26 cellular contexts compared by ENCODE assay signal in the genomic region with DNA sequence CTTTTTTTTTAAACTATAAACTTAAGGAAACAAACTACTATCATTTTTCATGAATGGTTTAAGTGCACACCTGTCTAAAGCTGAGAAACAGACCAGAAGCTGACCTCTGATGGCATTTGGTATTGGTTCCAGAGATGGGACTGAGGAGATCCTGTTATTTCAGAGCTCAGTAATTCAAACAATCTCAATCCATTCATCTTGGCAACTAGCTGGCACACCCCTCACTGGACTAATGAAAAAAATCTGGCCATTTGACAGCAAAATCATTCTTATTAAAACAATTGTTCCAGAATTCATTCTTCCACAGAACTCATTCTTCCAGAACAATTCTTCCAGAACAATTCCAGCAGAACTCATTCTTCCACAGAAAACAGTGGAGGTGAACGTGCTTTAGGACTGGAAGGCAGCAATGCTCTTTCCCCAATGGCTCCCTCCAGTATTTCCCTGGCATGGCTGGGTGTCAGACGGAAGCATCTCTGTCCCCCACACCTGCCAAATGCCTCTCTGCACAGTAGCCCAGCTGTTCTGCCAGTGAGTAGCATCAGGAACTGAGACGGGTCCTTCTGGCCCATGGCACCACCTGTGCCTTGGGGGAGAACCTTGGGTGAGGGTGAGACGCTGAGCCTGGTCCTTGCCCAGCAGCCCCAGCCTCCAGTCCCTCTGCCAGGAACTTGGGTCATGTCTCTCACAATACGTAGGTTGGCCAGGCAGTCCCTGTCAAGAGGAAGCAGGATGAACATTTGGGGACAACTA.
A peak's percentile ranks its signal among the peaks of the same experiment; 100 is the strongest.
DNase-seq lines count a peak whose midpoint lies in the region; ATAC-seq and TF ChIP-seq lines count a peak whose summit lies in the region.
"Had no signal": no experiment of that assay in that cellular context is flagged by ENCODE, and none has a peak within 500 bp of the region (broad histone marks: within the 10 kb centered on the region; RNA-seq: fewer than 3 reads in every experiment).

No MANE protein-coding gene starts in this region.

- no peak overlapping the region for H2BK15ac ChIP-seq in mesendoderm (replicated peaks; ENCODE audit: low read depth)

- peaks cover 1% of the 10 kb centered on the region for H3K27me3 Mint-ChIP-seq in IgD-negative memory B cell
- H3K27me3 Mint-ChIP-seq in activated B cell treated with CpG ODN at 0.5 μM for 24 hours = no peaks in the 10 kb centered on the region

- CTCF ChIA-PET in activated B cell treated with CpG ODN at 0.5 μM for 24 hours (lab: Charles Lee) = interaction anchor here (0.8 kb wide), 1 partner anchor 24 kb away, joined by 3 read pairs; no protein-coding TSS in a partner anchor

- peak overlapping the region in 3 of 4 donors; percentile 33 to 61 (median 44) for H3K4me3 Mint-ChIP-seq in IgD-negative memory B cell
- H3K4me3 Mint-ChIP-seq in activated B cell treated with CpG ODN at 0.5 μM for 24 hours = peak overlapping the region; percentile 24
- H3K4me3 Mint-ChIP-seq: activated naive CD4-positive, alpha-beta T cell treated with anti-CD3 and anti-CD28 coated beads, Interleukin-2, amount 10 ng/mL, durations not matched to agents 7 days and 5 days; activated T-helper 1 cell treated with anti-CD3 and anti-CD28 coated beads, Interleukin-12 subunit alpha, Interleukin-12 subunit beta, Interleukin-2, Interleukin-4 antibody, amounts not matched to agents 30 ng/mL and 10 ng/mL and 1 ng/mL, durations not matched to agents 14 hours and 24 hours and 36 hours had no signal

- in situ Hi-C loops in transverse colon (cut with MboI; ENCODE audit: low pct_ligation_motif_present in 1 of 4, low pct_unique_long_range_greater_than_20kb in 1 of 4, low sequenced_read_pairs in 3 of 4) = no loop called here

- H3K4me3 ChIP-seq in mesendoderm (ENCODE audit: low read length) (no peak overlapping the region), transverse colon (no peak overlapping the region)
- H3K4me3 ChIP-seq: mucosa of descending colon had no signal

- intact Hi-C loops in activated B cell treated with CpG ODN at 0.5 μM for 24 hours (cut with micrococcal nuclease) = loop anchor here (1.0 to 5.0 kb wide), 2 partner anchors 32 to 77 kb away; no protein-coding TSS in a partner anchor
- intact Hi-C loops in transverse colon (cut with DNase I; ENCODE audit: low total_unique reads) = no loop called here

- no peak overlapping the region for H2AK5ac ChIP-seq in mesendoderm (ENCODE audit: low read length)

- H3K36me3 ChIP-seq in mesendoderm (ENCODE audit: control insufficient read depth, insufficient read depth, low read length) = no peaks in the 10 kb centered on the region
- no peaks in the 10 kb centered on the region for H3K36me3 ChIP-seq in transverse colon
- H3K36me3 ChIP-seq: brain microvascular endothelial cell had no signal

- no peaks in the 10 kb centered on the region for H3K9me3 Mint-ChIP-seq in IgD-negative memory B cell
- no peaks in the 10 kb centered on the region for H3K9me3 Mint-ChIP-seq in activated B cell treated with CpG ODN at 0.5 μM for 24 hours
- H3K9me3 Mint-ChIP-seq: activated T-helper 1 cell treated with anti-CD3 and anti-CD28 coated beads, Interleukin-12 subunit alpha, Interleukin-12 subunit beta, Interleukin-2, Interleukin-4 antibody, amounts not matched to agents 30 ng/mL and 10 ng/mL and 1 ng/mL, durations not matched to agents 14 hours and 24 hours and 36 hours had no signal

- H3K4ac ChIP-seq in mesendoderm (ENCODE audit: low read depth, low read length) = no peak overlapping the region

- no peaks in the 10 kb centered on the region for H3K27me3 ChIP-seq in mesendoderm (ENCODE audit: insufficient read depth, low read length, poor library complexity)
- H3K27me3 ChIP-seq in transverse colon = no peaks in the 10 kb centered on the region
- H3K27me3 ChIP-seq: brain microvascular endothelial cell had no signal

- peak overlapping the region; percentile 30 to 51 (median 49) for H3K27ac Mint-ChIP-seq in IgD-negative memory B cell
- peak overlapping the region; percentile 9 for H3K27ac Mint-ChIP-seq in activated B cell treated with CpG ODN at 0.5 μM for 24 hours
- H3K27ac Mint-ChIP-seq: activated naive CD4-positive, alpha-beta T cell treated with anti-CD3 and anti-CD28 coated beads, Interleukin-2, amount 10 ng/mL, durations not matched to agents 7 days and 5 days; activated T-helper 1 cell treated with anti-CD3 and anti-CD28 coated beads, Interleukin-12 subunit alpha, Interleukin-12 subunit beta, Interleukin-2, Interleukin-4 antibody, amounts not matched to agents 30 ng/mL and 10 ng/mL and 1 ng/mL, durations not matched to agents 14 hours and 24 hours and 36 hours had no signal

- no peak overlapping the region for H4K5ac ChIP-seq in mesendoderm (ENCODE audit: low read length)

- H3K9me3 ChIP-seq in transverse colon = no peaks in the 10 kb centered on the region
- H3K9me3 ChIP-seq: mucosa of descending colon had no signal

- H3K4me1 ChIP-seq in mesendoderm (ENCODE audit: control insufficient read depth, low read depth, low read length) (peaks cover 4% of the 10 kb centered on the region), transverse colon (peaks cover 15 to 74% (median 54%) of the 10 kb centered on the region in 4 donors)

- H4K8ac ChIP-seq in mesendoderm (ENCODE audit: low read depth, low read length) = no peak overlapping the region

- no peak overlapping the region for H2BK5ac ChIP-seq in mesendoderm (ENCODE audit: low read length)

- TF ChIP-seq POLR2A in transverse colon (IDR thresholded peaks at IDR 0.05) = no peak

- peak overlapping the region; percentile 16 for H3K23ac ChIP-seq in mesendoderm (ENCODE audit: low read length)

- POLR2A ChIA-PET in activated B cell treated with CpG ODN at 0.5 μM for 24 hours (lab: Charles Lee) = interaction anchor here (1.1 to 1.5 kb wide), 2 partner anchors 9 to 15 kb away, joined by 3 to 4 read pairs; no protein-coding TSS in a partner anchor

- no peak for TF ChIP-seq CTCF in activated B cell treated with CpG ODN at 0.5 μM for 24 hours (IDR thresholded peaks at IDR 0.05)
- TF ChIP-seq CTCF in transverse colon (IDR thresholded peaks at IDR 0.05) = no peak

- ATAC-seq in activated B cell treated with CpG ODN at 0.5 μM for 24 hours (ENCODE audit: low read depth) (peak; percentile 28), GM18498 (IDR thresholded peaks at IDR 0.05; ENCODE audit: unreplicated experiment) (no peak)
- ATAC-seq: HepG2, right cardiac atrium had no signal

- peaks cover under 1% of the 10 kb centered on the region for H3K36me3 Mint-ChIP-seq in IgD-negative memory B cell
- H3K36me3 Mint-ChIP-seq in activated B cell treated with CpG ODN at 0.5 μM for 24 hours (ENCODE audit: low read depth) = no peaks in the 10 kb centered on the region

- no peak overlapping the region for H3K4me2 ChIP-seq in mesendoderm (ENCODE audit: low read length)

- H3K18ac ChIP-seq in mesendoderm (ENCODE audit: low read length) = no peak overlapping the region

- no peaks in the 10 kb centered on the region for H3K79me2 ChIP-seq in mesendoderm (ENCODE audit: control insufficient read depth, insufficient read depth, low read length)

- no peak overlapping the region for H3K9ac ChIP-seq in mesendoderm (ENCODE audit: low read length)

- H3K56ac ChIP-seq in mesendoderm (ENCODE audit: low read length) = no peak overlapping the region

- no peaks in the 10 kb centered on the region for H3K79me1 ChIP-seq in mesendoderm (ENCODE audit: low read length)

- H3K4me1 Mint-ChIP-seq in IgD-negative memory B cell (peaks cover 70 to 71% (median 71%) of the 10 kb centered on the region in 3 donors), activated B cell treated with CpG ODN at 0.5 μM for 24 hours (peaks cover 92% of the 10 kb centered on the region)

- TF ChIP-seq EP300 in transverse colon (IDR thresholded peaks at IDR 0.05; ENCODE audit: low read depth) = no peak

- H3K27ac ChIP-seq in mesendoderm (ENCODE audit: low read depth, low read length) = no peak overlapping the region
- peak overlapping the region; percentile 68 to 83 (median 76) for H3K27ac ChIP-seq in transverse colon
- H3K27ac ChIP-seq: brain microvascular endothelial cell, C4-2B, epithelial cell of prostate had no signal

- H2BK120ac ChIP-seq in mesendoderm (ENCODE audit: low read depth, low read length) = no peak overlapping the region

- DNase-seq in activated B cell treated with CpG ODN at 0.5 μM for 24 hours = no peak
- no peak for DNase-seq in mesendoderm
- DNase-seq in transverse colon = no peak
- no peak for DNase-seq in AG08396 (ENCODE audit: low spot score)
- no peak for DNase-seq in activated CD4-positive, alpha-beta T cell treated with anti-CD3 and anti-CD28 coated beads, Interleukin-2, amount 50 U/mL, for 1 hour
- DNase-seq: activated CD4-positive, alpha-beta T cell treated with anti-CD3 and anti-CD28 coated beads, Interleukin-2, amount 50 U/mL, for 4 hours; activated CD4-positive, CD25-positive, alpha-beta regulatory T cell; activated CD8-positive, alpha-beta memory T cell treated with anti-CD3 and anti-CD28 coated beads, Interleukin-2, amount 50 U/mL, for 4 hours; activated naive CD4-positive, alpha-beta T cell treated with anti-CD3 and anti-CD28 coated beads, Interleukin-2, amount 10 ng/mL, durations not matched to agents 7 days and 5 days; brain microvascular endothelial cell; effector CD8-positive, alpha-beta T cell; kidney; mucosa of descending colon; NCI-H446 treated with DMSO at 0.1 percent for 48 hours; PC-3; right cardiac atrium; SHP77 treated with DMSO at 0.1 percent for 48 hours; stimulated activated CD4-positive, alpha-beta T cell treated with anti-CD3 and anti-CD28 coated beads, Interleukin-4, amount 100 ng/mL, for 24 hours; stimulated activated naive CD4-positive, alpha-beta T cell; T1000 had no signal

- WGBS in mesendoderm (ENCODE audit: extremely low coverage, insufficient coverage, low lambda C conversion rate) = no CpG with 5 or more reads among the region's 5 CpGs
- 86 to 100% methylated on average over 2 to 5 of the region's 5 CpGs for WGBS in transverse colon (ENCODE audit: low coverage in 1 of 2), 2 donors
